21 cellular contexts compared by ENCODE assay signal in the genomic region with DNA sequence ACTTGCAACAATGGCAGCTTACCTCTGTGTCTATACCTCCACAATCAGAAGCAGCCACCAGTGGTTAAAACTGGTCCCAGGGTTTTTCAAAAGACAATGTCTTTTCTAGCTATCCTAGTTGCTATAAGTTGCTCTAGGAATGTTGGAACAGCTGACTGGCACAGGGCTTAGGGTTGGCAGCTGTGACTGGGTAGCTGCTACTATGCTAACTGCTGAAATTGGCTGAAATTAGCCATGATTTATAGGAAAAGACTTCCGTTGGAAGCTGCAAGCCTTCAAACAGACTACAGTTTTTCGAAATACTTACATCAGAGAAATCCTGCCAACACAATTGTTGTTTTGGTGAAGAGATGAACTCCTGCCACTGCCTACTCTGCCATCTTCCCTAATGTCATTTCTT.
"Had no signal": no experiment of that assay in that cellular context is flagged by ENCODE, and none has a peak within 500 bp of the region (broad histone marks: within the 10 kb centered on the region; RNA-seq: fewer than 3 reads in every experiment).

No MANE protein-coding gene starts in this region.

- H3K9me3 ChIP-seq: gastrocnemius medialis, ovary, suprapubic skin, tibial artery, uterus had no signal

- H3K4me3 Mint-ChIP-seq: endodermal cell; naive thymus-derived CD8-positive, alpha-beta T cell; stimulated activated effector memory CD8-positive, alpha-beta T cell treated with anti-CD3 and anti-CD28 coated beads, Interleukin-12 subunit alpha, Interleukin-12 subunit beta, amount 100 ng/mL, for 72 hours had no signal

- H3K27ac Mint-ChIP-seq: endodermal cell; naive thymus-derived CD8-positive, alpha-beta T cell; stimulated activated effector memory CD8-positive, alpha-beta T cell treated with anti-CD3 and anti-CD28 coated beads, Interleukin-12 subunit alpha, Interleukin-12 subunit beta, amount 100 ng/mL, for 72 hours had no signal

- ATAC-seq: gastrocnemius medialis; heart right ventricle; naive thymus-derived CD8-positive, alpha-beta T cell; right cardiac atrium; stimulated activated effector memory CD8-positive, alpha-beta T cell treated with anti-CD3 and anti-CD28 coated beads, Interleukin-12 subunit alpha, Interleukin-12 subunit beta, amount 100 ng/mL, for 72 hours; stimulated activated naive CD8-positive, alpha-beta T cell treated with anti-CD3 and anti-CD28 coated beads, Interleukin-15, Interleukin-2, amounts not matched to agents 100 U/mL and 50 U/mL, for 24 hours had no signal

- H3K4me2 ChIP-seq: smooth muscle cell had no signal

- H3K27me3 ChIP-seq: gastrocnemius medialis, heart right ventricle, ovary, suprapubic skin, tibial artery, upper lobe of left lung, uterus had no signal

- H3K36me3 Mint-ChIP-seq: stimulated activated effector memory CD8-positive, alpha-beta T cell treated with anti-CD3 and anti-CD28 coated beads, Interleukin-12 subunit alpha, Interleukin-12 subunit beta, amount 100 ng/mL, for 72 hours had no signal

- H3K4me1 ChIP-seq: gastrocnemius medialis, heart right ventricle, suprapubic skin, upper lobe of left lung, uterus had no signal

- H3K4me1 Mint-ChIP-seq: endodermal cell; naive thymus-derived CD8-positive, alpha-beta T cell; stimulated activated effector memory CD8-positive, alpha-beta T cell treated with anti-CD3 and anti-CD28 coated beads, Interleukin-12 subunit alpha, Interleukin-12 subunit beta, amount 100 ng/mL, for 72 hours had no signal

- H3K36me3 ChIP-seq: gastrocnemius medialis, heart right ventricle, ovary, suprapubic skin, tibial artery, upper lobe of left lung, uterus had no signal

- H3K27ac ChIP-seq: coronary artery, gastrocnemius medialis, heart right ventricle, ovary, suprapubic skin, tibial artery, upper lobe of left lung, uterus had no signal

- DNase-seq: effector CD4-positive, alpha-beta T cell; endodermal cell; erythroblast; gastrocnemius medialis; heart right ventricle; hypothalamus; kidney glomerular epithelial cell; mesendoderm; naive thymus-derived CD8-positive, alpha-beta T cell; ovary; right cardiac atrium; stimulated activated CD4-positive, alpha-beta T cell treated with anti-CD3 and anti-CD28 coated beads, Interleukin-2, amount 100 ng/mL, for 48 hours; stimulated activated CD8-positive, alpha-beta memory T cell treated with anti-CD3 and anti-CD28 coated beads, Interleukin-4, amount 100 ng/mL, for 48 hours; stimulated activated naive CD8-positive, alpha-beta T cell treated with anti-CD3 and anti-CD28 coated beads, Interleukin-15, Interleukin-2, amounts not matched to agents 100 U/mL and 50 U/mL, for 24 hours; tibial artery; upper lobe of left lung; uterus had no signal

- H3K4me3 ChIP-seq: coronary artery, gastrocnemius medialis, heart right ventricle, ovary, smooth muscle cell, suprapubic skin, tibial artery, upper lobe of left lung, uterus had no signal
